8 cellular contexts compared by ENCODE assay signal in the genomic region with DNA sequence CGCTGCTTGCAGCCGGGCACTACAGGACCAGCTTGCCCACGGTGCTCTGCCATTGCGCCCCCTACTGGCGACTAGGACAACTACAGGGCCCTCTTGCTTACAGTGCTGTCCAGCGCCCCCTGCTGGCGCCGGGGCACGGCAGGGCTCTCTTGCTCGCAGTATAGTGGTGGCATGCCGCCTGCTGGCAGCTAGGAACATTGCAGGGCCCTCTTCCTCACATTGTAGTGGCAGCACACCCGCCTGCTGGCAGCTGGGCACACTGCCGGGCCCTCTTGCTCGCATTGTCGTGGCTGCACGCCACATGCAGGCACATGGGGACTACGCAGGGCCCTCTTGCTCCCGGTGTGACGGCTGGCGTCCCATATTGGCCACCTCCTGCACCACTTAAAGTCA. TPM values are rescaled to one million over a fixed set of nuclear protein-coding genes. Genes with fewer than 3 reads are reported as not detected.
A peak's percentile ranks its signal among the peaks of the same experiment; 100 is the strongest.
DNase-seq lines count a peak whose midpoint lies in the region; ATAC-seq and TF ChIP-seq lines count a peak whose summit lies in the region.
"Not testable (repeated sequence)": the region's sequence is repeated elsewhere in the genome, so short reads cannot be mapped to it uniquely, and the experiment has no call there.

No MANE protein-coding gene starts in this region.

- H3K27ac ChIP-seq in esophagus muscularis mucosa (replicated peaks in 1 of 4) (peak overlapping the region; percentile 90 to 95 (median 91)), right lobe of liver (peak overlapping the region; percentile 66 to 80 (median 76)), skin epidermis (peak overlapping the region in 20 of 21 experiments; percentile 54 to 93 (median 82)), tibial artery (peak overlapping the region; percentile 81 to 87)

- H3K27me3 ChIP-seq in esophagus muscularis mucosa, right lobe of liver, tibial artery: not testable (repeated sequence)

- H3K36me3 Mint-ChIP-seq in T-cell; activated naive CD4-positive, alpha-beta T cell treated with anti-CD3 and anti-CD28 coated beads, Interleukin-2, amount 10 ng/mL, durations not matched to agents 7 days and 5 days: not testable (repeated sequence)

- H3K4me3 ChIP-seq in esophagus muscularis mucosa = peak overlapping the region; percentile 61 to 90 (median 68)
- H3K4me3 ChIP-seq in right lobe of liver = peak overlapping the region; percentile 41 to 57 (median 45)
- H3K4me3 ChIP-seq in skin epidermis = peak overlapping the region; percentile 34 to 49 (median 45)
- H3K4me3 ChIP-seq in tibial artery = peak overlapping the region; percentile 51 to 65

- H3K27me3 Mint-ChIP-seq in T-cell; activated naive CD4-positive, alpha-beta T cell treated with anti-CD3 and anti-CD28 coated beads, Interleukin-2, amount 10 ng/mL, durations not matched to agents 7 days and 5 days: not testable (repeated sequence)

- H3K36me3 ChIP-seq in esophagus muscularis mucosa, right lobe of liver, tibial artery: not testable (repeated sequence)

- not testable (repeated sequence) for H3K9me3 ChIP-seq in esophagus muscularis mucosa, right lobe of liver, tibial artery

- TF ChIP-seq EP300 in esophagus muscularis mucosa (IDR thresholded peaks at IDR 0.05) = not testable (repeated sequence)

- H3K4me1 ChIP-seq in esophagus muscularis mucosa (peaks cover 0 to 16% (median 6%) of the 10 kb centered on the region in 4 donors), tibial artery (peaks cover 0 to 16% (median 4%) of the 10 kb centered on the region in 4 donors)
- H3K4me1 ChIP-seq in right lobe of liver = not testable (repeated sequence)

- intact Hi-C loops in esophagus muscularis mucosa (cut with DNase I); right lobe of liver (cut with DNase I); tibial artery (cut with DNase I; ENCODE audit: low total_unique reads): not testable (repeated sequence)

- POLR2A ChIA-PET in T-cell (lab: Charles Lee) = not testable (repeated sequence)

- TF ChIP-seq CTCF in esophagus muscularis mucosa (IDR thresholded peaks at IDR 0.05) (peak in 2 of 3 experiments; percentile 100), right lobe of liver (IDR thresholded peaks at IDR 0.05) (peak; percentile 95 to 100 (median 99)), tibial artery (IDR thresholded peaks at IDR 0.05) (peak; percentile 100)

- whole genome bisulfite sequencing in esophagus muscularis mucosa = 14% methylated on average over 5 of the region's 20 CpGs
- WGBS in right lobe of liver (ENCODE audit: insufficient coverage, low coverage, low lambda C conversion rate, missing lambda C conversion rate) = 12% methylated on average over 7 of the region's 20 CpGs

- CTCF ChIA-PET in T-cell (lab: Charles Lee) = interaction anchor here (0.7 to 1.4 kb wide), 3 partner anchors 53 to 957 kb away, joined by 3 to 7 read pairs (median 4); no protein-coding TSS in a partner anchor
- CTCF ChIA-PET in activated naive CD4-positive, alpha-beta T cell treated with anti-CD3 and anti-CD28 coated beads, Interleukin-2, amount 10 ng/mL, durations not matched to agents 7 days and 5 days (lab: Charles Lee) = interaction anchor here (0.8 to 2.5 kb wide), 11 partner anchors 19 to 153 kb away, joined by 3 to 27 read pairs (median 3); a partner anchor contains a TSS

- H3K9me3 Mint-ChIP-seq in T-cell; activated naive CD4-positive, alpha-beta T cell treated with anti-CD3 and anti-CD28 coated beads, Interleukin-2, amount 10 ng/mL, durations not matched to agents 7 days and 5 days: not testable (repeated sequence)

- H3K27ac Mint-ChIP-seq in T-cell = peak overlapping the region; percentile 93 to 97
- H3K27ac Mint-ChIP-seq in activated naive CD4-positive, alpha-beta T cell treated with anti-CD3 and anti-CD28 coated beads, Interleukin-2, amount 10 ng/mL, durations not matched to agents 7 days and 5 days = peak overlapping the region; percentile 98

- DNase-seq in GM04504 (ENCODE audit: low read depth) (peak; percentile 72), T-cell (peak; percentile 84 to 95 (median 90)), esophagus muscularis mucosa (ENCODE audit: extremely low spot score) (peak; percentile 97), right lobe of liver (peak; percentile 93 to 97 (median 95)), tibial artery (peak; percentile 93 to 96)
- DNase-seq in activated naive CD4-positive, alpha-beta T cell treated with anti-CD3 and anti-CD28 coated beads, Interleukin-2, amount 10 ng/mL, durations not matched to agents 7 days and 5 days = peak; percentile 95

- peak; percentile 53 for TF ChIP-seq POLR2A in esophagus muscularis mucosa (IDR thresholded peaks at IDR 0.05; ENCODE audit: low read depth)
- not testable (repeated sequence) for TF ChIP-seq POLR2A in right lobe of liver (IDR thresholded peaks at IDR 0.05)

- H3K4me3 Mint-ChIP-seq in T-cell = peak overlapping the region; percentile 80 to 89 (median 86)
- H3K4me3 Mint-ChIP-seq in activated naive CD4-positive, alpha-beta T cell treated with anti-CD3 and anti-CD28 coated beads, Interleukin-2, amount 10 ng/mL, durations not matched to agents 7 days and 5 days = peak overlapping the region; percentile 95

- ATAC-seq in HG03521 (IDR thresholded peaks at IDR 0.05; ENCODE audit: unreplicated experiment) = peak; percentile 57
- peak; percentile 33 to 51 (median 38) for ATAC-seq in T-cell (replicated peaks in 1 of 4)
- ATAC-seq in right lobe of liver = peak; percentile 59 to 73 (median 67)

- not testable (repeated sequence) for H3K4me1 Mint-ChIP-seq in T-cell; activated naive CD4-positive, alpha-beta T cell treated with anti-CD3 and anti-CD28 coated beads, Interleukin-2, amount 10 ng/mL, durations not matched to agents 7 days and 5 days

RNA-seq across cellular contexts. Expression of a gene that starts 23.0 kb away (rescaled TPM):
- total RNA-seq in T-cell (10 to 100 TPM; 28.5 to 52.0 (median 41.1) TPM), esophagus muscularis mucosa (10 to 100 TPM in 2 of 4 donors, 1 to 10 TPM in 2; 6.5 to 17.9 (median 9.1) TPM), right lobe of liver (10 to 100 TPM in 2 of 6 experiments, 1 to 10 TPM in 3, under 1 TPM in 1; 0.92 to 11.0 (median 6.9) TPM)

Comparison
In these comparisons a context has a peak if more than half of its experiments do, and no peak if none do; other contexts are left out.
1. Peak in every context shown above with its lines: DNase-seq, ATAC-seq, H3K4me3 ChIP-seq and H3K27ac ChIP-seq.